8 cellular contexts compared by ENCODE assay signal in genomic region chr16:85086347-85087291, GRCh38. TPM values are rescaled to one million over a fixed set of nuclear protein-coding genes. Genes with fewer than 3 reads are reported as not detected.
DNase-seq lines count a peak whose midpoint lies in the region; ATAC-seq and TF ChIP-seq lines count a peak whose summit lies in the region.

No MANE protein-coding gene starts in this region.

- no peaks in the 10 kb centered on the region for H3K27me3 Mint-ChIP-seq in CD8-positive, alpha-beta T cell (ENCODE audit: low read depth)
- peaks cover 30% of the 10 kb centered on the region for H3K27me3 Mint-ChIP-seq in GM23338 (ENCODE audit: insufficient read depth, low read depth, poor library complexity)
- H3K27me3 Mint-ChIP-seq in mesothelial cell of epicardium (ENCODE audit: low read depth), result peaks cover 12% of the 10 kb centered on the region

- POLR2A ChIA-PET in CD8-positive, alpha-beta T cell (lab: Charles Lee), result interaction anchor here (1.0 to 1.9 kb wide), 7 partner anchors 9 to 81 kb away, joined by 3 to 11 read pairs (median 4); partner anchors contain the start of genes KIAA0513 and ZDHHC7

- no peak overlapping the region for H3K4me2 ChIP-seq in GM23338

- TF ChIP-seq CTCF in CD8-positive, alpha-beta T cell (IDR thresholded peaks at IDR 0.05), result peak; percentile 73
- peak; percentile 52 to 65 for TF ChIP-seq CTCF in GM23338 (conservative IDR thresholded peaks at IDR 0.05; ENCODE audit: low read depth in 2 of 2)
- TF ChIP-seq CTCF in mesothelial cell of epicardium (IDR thresholded peaks at IDR 0.05; ENCODE audit: unreplicated experiment), result peak; percentile 69

- H3K27me3 ChIP-seq in CD8-positive, alpha-beta T cell (ENCODE audit: insufficient read depth, low read length), result no peaks in the 10 kb centered on the region
- H3K27me3 ChIP-seq in GM23338 (ENCODE audit: insufficient read depth), result peaks cover 33% of the 10 kb centered on the region

- CTCF ChIA-PET in CD8-positive, alpha-beta T cell (lab: Charles Lee), result interaction anchor here (0.6 to 2.9 kb wide), 35 partner anchors 8 to 332 kb away, joined by 3 to 32 read pairs (median 5); partner anchors contain the start of genes CIBAR2, KIAA0513 and ZDHHC7

- H4K20me1 ChIP-seq in GM23338 (replicated peaks; ENCODE audit: insufficient read depth), result no peaks in the 10 kb centered on the region; the same call in 1 of the 2 replicates

- H2AFZ ChIP-seq in GM23338, result no peak overlapping the region

- peak; percentile 64 to 84 (median 76) for DNase-seq in CD8-positive, alpha-beta T cell
- DNase-seq in GM23338 (ENCODE audit: low spot score) (peak; percentile 84), NCI-H510A treated with DMSO at 0.1 percent for 48 hours (lab: John Stamatoyannopoulos, UW) (peak; percentile 15), mesothelial cell of epicardium (ENCODE audit: low spot score in 2 of 2, unreplicated experiment in 2 of 2) (peak in 1 of 2 experiments; percentile 53)
- peak; percentile 81 to 83 for DNase-seq in activated CD4-positive, alpha-beta T cell treated with anti-CD3 and anti-CD28 coated beads, Interleukin-2, amount 50 U/mL, for 4 hours
- DNase-seq in effector CD4-positive, alpha-beta T cell, result peak; percentile 66
- peak; percentile 68 for DNase-seq in stimulated activated CD8-positive, alpha-beta memory T cell treated with anti-CD3 and anti-CD28 coated beads, Interleukin-4, amount 100 ng/mL, for 24 hours (ENCODE audit: low read depth)

- H3K4me1 ChIP-seq in CD8-positive, alpha-beta T cell (ENCODE audit: insufficient read depth, low read length), result peaks cover 15% of the 10 kb centered on the region
- peaks cover 24% of the 10 kb centered on the region for H3K4me1 ChIP-seq in GM23338 (ENCODE audit: insufficient read depth)

- no peak overlapping the region for H3K27ac ChIP-seq in CD8-positive, alpha-beta T cell (ENCODE audit: low read depth, low read length)
- H3K27ac ChIP-seq in GM23338 (ENCODE audit: low read depth), result no peak overlapping the region

- H3F3A ChIP-seq in GM23338 (replicated peaks; ENCODE audit: low read depth), result peaks cover 11% of the 10 kb centered on the region

- intact Hi-C loops in CD8-positive, alpha-beta T cell (cut with DNase I, micrococcal nuclease), result loop anchor here (1.0 to 10.0 kb wide), 7 partner anchors 31 to 332 kb away; partner anchors contain the start of genes ZDHHC7 (in 2 of the 2) and KIAA0513 (in 1 of the 2)

- H3K4me1 Mint-ChIP-seq in CD8-positive, alpha-beta T cell (ENCODE audit: low read depth), result peaks cover 41% of the 10 kb centered on the region
- H3K4me1 Mint-ChIP-seq in GM23338, result peaks cover 36% of the 10 kb centered on the region
- peaks cover 38% of the 10 kb centered on the region for H3K4me1 Mint-ChIP-seq in mesothelial cell of epicardium

- peak overlapping the region; percentile 73 for H3K27ac Mint-ChIP-seq in CD8-positive, alpha-beta T cell
- no peak overlapping the region for H3K27ac Mint-ChIP-seq in GM23338
- no peak overlapping the region for H3K27ac Mint-ChIP-seq in mesothelial cell of epicardium

- no peaks in the 10 kb centered on the region for H3K9me2 ChIP-seq in GM23338 (ENCODE audit: insufficient read depth)

- H3K36me3 ChIP-seq in CD8-positive, alpha-beta T cell (ENCODE audit: insufficient read depth, low read length), result no peaks in the 10 kb centered on the region
- H3K36me3 ChIP-seq in GM23338 (ENCODE audit: insufficient read depth), result no peaks in the 10 kb centered on the region

- no peaks in the 10 kb centered on the region for H3K9me3 Mint-ChIP-seq in CD8-positive, alpha-beta T cell
- H3K9me3 Mint-ChIP-seq in GM23338 (no peaks in the 10 kb centered on the region), mesothelial cell of epicardium (no peaks in the 10 kb centered on the region)

- peak; percentile 78 for ATAC-seq in CD8-positive, alpha-beta T cell
- ATAC-seq in GM23338 (peak; percentile 22), GM18520 (IDR thresholded peaks at IDR 0.05; ENCODE audit: unreplicated experiment) (no peak)

- peaks cover 19% of the 10 kb centered on the region for H3K36me3 Mint-ChIP-seq in CD8-positive, alpha-beta T cell
- H3K36me3 Mint-ChIP-seq in GM23338 (ENCODE audit: low read depth) (no peaks in the 10 kb centered on the region), mesothelial cell of epicardium (no peaks in the 10 kb centered on the region)

- peak overlapping the region; percentile 58 for H3K4me3 Mint-ChIP-seq in CD8-positive, alpha-beta T cell
- no peak overlapping the region for H3K4me3 Mint-ChIP-seq in GM23338
- H3K4me3 Mint-ChIP-seq in mesothelial cell of epicardium, result no peak overlapping the region

- H3K9me3 ChIP-seq in CD8-positive, alpha-beta T cell (ENCODE audit: low read length), result no peaks in the 10 kb centered on the region

- no peaks in the 10 kb centered on the region for H3K79me2 ChIP-seq in GM23338 (replicated peaks; ENCODE audit: insufficient read depth)

- H3K4me3 ChIP-seq in CD8-positive, alpha-beta T cell (ENCODE audit: low read depth, low read length), result no peak overlapping the region
- H3K4me3 ChIP-seq in GM23338, result no peak overlapping the region

TF ChIP-seq in GM23338, 12 proteins besides CTCF, POLR2A, EP300 and RAD21:
- TF ChIP-seq NANOG (IDR thresholded peaks at IDR 0.05; ENCODE audit: borderline replicate concordance) (no peak), STAT1 (IDR thresholded peaks at IDR 0.05; ENCODE audit: unreplicated experiment) (no peak), POLR2AphosphoS5 (IDR thresholded peaks at IDR 0.05; ENCODE audit: low read depth) (no peak), EZH2 (IDR thresholded peaks at IDR 0.05; ENCODE audit: low read depth, unreplicated experiment) (no peak), ETS1 (IDR thresholded peaks at IDR 0.05) (no peak)

RNA-seq across cellular contexts. Expression of gene CIBAR2, which starts 25.7 kb away (rescaled TPM):
- total RNA-seq in CD8-positive, alpha-beta T cell, result not detected
- total RNA-seq in GM23338 (2014; rRNA removed; shearing (Covaris generic)), result not detected in 2 replicates
- not detected in 2 replicates for polyA plus RNA-seq in GM23338 (2016; fragmentation: Nextera tagmentation; extraction: Ambion mirVana)
- not detected in 3 replicates for total RNA-seq in mesothelial cell of epicardium

RNA-seq across cellular contexts. Expression of gene KIAA0513, which starts 59.0 kb away (rescaled TPM):
- total RNA-seq in CD8-positive, alpha-beta T cell, result 10 to 100 TPM in 1 of 2 experiments, 1 to 10 TPM in 1; 9.7 to 10.3 TPM
- 7.8 and 8.7 TPM in 2 replicates for total RNA-seq in GM23338 (2014; rRNA removed; shearing (Covaris generic))
- 2.1 and 4.8 TPM in 2 replicates for polyA plus RNA-seq in GM23338 (2016; fragmentation: Nextera tagmentation; extraction: Ambion mirVana)
- 6.0 to 7.5 TPM (median 6.8 TPM) in 3 replicates for total RNA-seq in mesothelial cell of epicardium
